16 cellular contexts compared by ENCODE assay signal in the genomic region with DNA sequence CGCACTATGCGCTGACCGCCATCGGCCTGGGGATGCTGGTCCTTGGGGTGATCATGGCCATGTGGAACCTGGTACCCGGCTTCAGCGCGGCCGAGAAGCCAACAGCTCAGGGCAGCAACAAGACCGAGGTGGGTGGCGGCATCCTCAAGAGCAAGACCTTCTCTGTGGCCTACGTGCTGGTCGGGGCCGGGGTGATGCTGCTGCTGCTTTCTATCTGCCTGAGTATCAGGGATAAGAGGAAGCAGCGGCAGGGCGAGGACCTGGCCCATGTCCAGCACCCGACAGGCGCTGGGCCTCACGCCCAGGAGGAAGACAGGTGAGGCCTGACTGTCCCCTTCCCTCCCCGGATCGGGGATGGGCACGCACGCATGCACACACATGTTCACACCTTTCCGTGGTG. TPM values are rescaled to one million over a fixed set of nuclear protein-coding genes. Genes with fewer than 3 reads are reported as not detected.
DNase-seq lines count a peak whose midpoint lies in the region; ATAC-seq and TF ChIP-seq lines count a peak whose summit lies in the region.
"Had no signal": no experiment of that assay in that cellular context is flagged by ENCODE, and none has a peak within 500 bp of the region (broad histone marks: within the 10 kb centered on the region; RNA-seq: fewer than 3 reads in every experiment).

No MANE protein-coding gene starts in this region.

- H3K4me3 ChIP-seq in endodermal cell (ENCODE audit: low read length) = no peak overlapping the region
- H3K4me3 ChIP-seq in mucosa of rectum (ENCODE audit: low read length in 2 of 2) = no peak overlapping the region
- peak overlapping the region in 1 of 2 donors; percentile 57 for H3K4me3 ChIP-seq in stomach smooth muscle (ENCODE audit: low read length in 2 of 2)
- no peak overlapping the region for H3K4me3 ChIP-seq in H7 (ENCODE audit: insufficient read depth, low read depth, low read length)
- H3K4me3 ChIP-seq: skin epidermis had no signal

- H3K4me1 ChIP-seq in endodermal cell (ENCODE audit: control insufficient read depth, insufficient read depth, low read length) (no peaks in the 10 kb centered on the region), mucosa of rectum (ENCODE audit: control insufficient read depth in 2 of 2, insufficient read depth in 2 of 2, low read length in 2 of 2) (peaks cover 11 to 16% of the 10 kb centered on the region in 2 donors), stomach smooth muscle (ENCODE audit: control insufficient read depth, insufficient read depth, low read length) (peaks cover 52% of the 10 kb centered on the region)

- no peak overlapping the region for H3K27ac Mint-ChIP-seq in endodermal cell
- H3K27ac Mint-ChIP-seq: activated B cell treated with CpG ODN at 0.5 μM for 24 hours had no signal

- no peak for TF ChIP-seq CTCF in endodermal cell (conservative IDR thresholded peaks at IDR 0.05)

- DNase-seq in NCI-H2029 treated with DMSO at 0.1 percent for 48 hours (lab: John Stamatoyannopoulos, UW) = peak; percentile 60
- DNase-seq in endodermal cell = no peak
- DNase-seq in iPS-NIHi11 (ENCODE audit: low spot score) = no peak
- DNase-seq in H7 = no peak
- DNase-seq: activated B cell treated with CpG ODN at 0.5 μM for 24 hours, AML-193, Calu3, H9, NCI-H1930, NCI-H524 treated with DMSO at 0.1 percent for 48 hours, nucleus accumbens had no signal

- ATAC-seq in GM21529 (IDR thresholded peaks at IDR 0.05; ENCODE audit: unreplicated experiment) (no peak), GM19467 (IDR thresholded peaks at IDR 0.05; ENCODE audit: unreplicated experiment) (no peak)

- H3K4me1 Mint-ChIP-seq in endodermal cell = no peaks in the 10 kb centered on the region
- H3K4me1 Mint-ChIP-seq: activated B cell treated with CpG ODN at 0.5 μM for 24 hours had no signal

- no peak overlapping the region for H3K4me3 Mint-ChIP-seq in endodermal cell
- H3K4me3 Mint-ChIP-seq: activated B cell treated with CpG ODN at 0.5 μM for 24 hours, H9 had no signal

- WGBS in endodermal cell (ENCODE audit: insufficient coverage in 1 of 2, insufficient read length in 1 of 2), 2 experiments = 96 to 99% methylated on average over 22 to 23 of the region's 23 CpGs

- peaks cover 13% of the 10 kb centered on the region for H3K9me3 ChIP-seq in endodermal cell (ENCODE audit: control insufficient read depth, low read length)
- H3K9me3 ChIP-seq in mucosa of rectum (ENCODE audit: control insufficient read depth in 2 of 2, low read length in 2 of 2) = no peaks in the 10 kb centered on the region
- no peaks in the 10 kb centered on the region for H3K9me3 ChIP-seq in stomach smooth muscle (ENCODE audit: control insufficient read depth in 2 of 2, low read length in 2 of 2)

- H3K9ac ChIP-seq in endodermal cell (ENCODE audit: extremely low read depth, low read length, poor library complexity, severe bottlenecking) (no peak overlapping the region), mucosa of rectum (ENCODE audit: low read depth in 1 of 2, low read length in 2 of 2) (no peak overlapping the region), stomach smooth muscle (ENCODE audit: low read length in 2 of 2) (peak overlapping the region; percentile 16 to 66)

- H3K27me3 Mint-ChIP-seq in endodermal cell (ENCODE audit: insufficient read depth) = no peaks in the 10 kb centered on the region

- H3K27ac ChIP-seq in endodermal cell (ENCODE audit: low read depth, low read length) (peak overlapping the region; percentile 97), mucosa of rectum (ENCODE audit: low read depth in 2 of 2, low read length in 2 of 2) (peak overlapping the region; percentile 16 to 40), stomach smooth muscle (ENCODE audit: low read length) (peak overlapping the region; percentile 93)

- H3K27me3 ChIP-seq in endodermal cell (ENCODE audit: control insufficient read depth, insufficient read depth, low read length, poor library complexity, severe bottlenecking) (no peaks in the 10 kb centered on the region), mucosa of rectum (ENCODE audit: control insufficient read depth in 2 of 2, insufficient read depth in 2 of 2, low read length in 2 of 2) (no peaks in the 10 kb centered on the region), stomach smooth muscle (ENCODE audit: control insufficient read depth in 1 of 2, insufficient read depth in 2 of 2, low read length in 2 of 2) (no peaks in the 10 kb centered on the region), H7 (ENCODE audit: control insufficient read depth, insufficient read depth, low read length) (no peaks in the 10 kb centered on the region)

- H3K9me3 Mint-ChIP-seq in endodermal cell = peaks cover 12% of the 10 kb centered on the region
- H3K9me3 Mint-ChIP-seq: activated B cell treated with CpG ODN at 0.5 μM for 24 hours had no signal

- H3K36me3 Mint-ChIP-seq in endodermal cell (ENCODE audit: low read depth) = peaks cover 38% of the 10 kb centered on the region

- H3K36me3 ChIP-seq in endodermal cell (ENCODE audit: control insufficient read depth, insufficient read depth, low read length) (peaks cover 20% of the 10 kb centered on the region), mucosa of rectum (ENCODE audit: control insufficient read depth in 2 of 2, insufficient read depth in 2 of 2, low read length in 2 of 2) (peaks cover 3 to 12% of the 10 kb centered on the region in 2 donors), stomach smooth muscle (ENCODE audit: control insufficient read depth in 2 of 2, insufficient read depth in 2 of 2, low read length in 2 of 2) (peaks cover 7 to 8% of the 10 kb centered on the region in 2 donors), H7 (replicated peaks; ENCODE audit: control insufficient read depth, insufficient read depth, low read length) (no peaks in the 10 kb centered on the region)

RNA-seq across cellular contexts. Expression of gene FHAD1, which starts 31.9 kb away (rescaled TPM):
- total RNA-seq in endodermal cell = 1 to 10 TPM; 2.9 to 3.6 TPM
- 1.7 TPM for polyA plus RNA-seq in endodermal cell (2013, experiment 1 of 2)
- 2.1 TPM for polyA plus RNA-seq in endodermal cell (2013, experiment 2 of 2)
- 0.52 and 0.83 TPM in 2 replicates for total RNA-seq in H7 (2014; rRNA removed; shearing (Covaris generic))
- total RNA-seq: activated B cell treated with CpG ODN at 0.5 μM for 24 hours had no signal

Comparison
In these comparisons a context has a peak if more than half of its experiments do, and no peak if none do; other contexts are left out.
1. H3K27ac ChIP-seq: peak in every context shown above with its lines; median percentile 97 in endodermal cell; 93 in stomach smooth muscle; 28 in mucosa of rectum.
2. H3K9ac ChIP-seq: peak in stomach smooth muscle (2 of 2); none in endodermal cell (single experiment) and mucosa of rectum (0 of 2).